24 cellular contexts compared by ENCODE assay signal in genomic region chr12:49288922-49289555, GRCh38. TPM values are rescaled to one million over a fixed set of nuclear protein-coding genes. Genes with fewer than 3 reads are reported as not detected.
A peak's percentile ranks its signal among the peaks of the same experiment; 100 is the strongest.
DNase-seq lines count a peak whose midpoint lies in the region; ATAC-seq and TF ChIP-seq lines count a peak whose summit lies in the region.
"Had no signal": no experiment of that assay in that cellular context is flagged by ENCODE, and none has a peak within 500 bp of the region (broad histone marks: within the 10 kb centered on the region; RNA-seq: fewer than 3 reads in every experiment).

No MANE protein-coding gene starts in this region.

- H3K9me2 ChIP-seq in GM23338 (ENCODE audit: insufficient read depth): no peaks in the 10 kb centered on the region
- no peaks in the 10 kb centered on the region for H3K9me2 ChIP-seq in MM.1S (replicated peaks; ENCODE audit: insufficient read depth, low read length)

- H3K36me3 Mint-ChIP-seq in activated naive CD4-positive, alpha-beta T cell treated with anti-CD3 and anti-CD28 coated beads, Interleukin-2, amount 50 U/mL, for 72 hours: no peaks in the 10 kb centered on the region
- H3K36me3 Mint-ChIP-seq in activated naive CD4-positive, alpha-beta T cell treated with anti-CD3 and anti-CD28 coated beads for 36 hours (ENCODE audit: low read depth): no peaks in the 10 kb centered on the region
- no peaks in the 10 kb centered on the region for H3K36me3 Mint-ChIP-seq in GM23338 (ENCODE audit: low read depth)
- H3K36me3 Mint-ChIP-seq: T-cell had no signal

- H3K4me1 ChIP-seq in foreskin keratinocyte: peaks cover 10% of the 10 kb centered on the region
- peaks cover 12% of the 10 kb centered on the region for H3K4me1 ChIP-seq in GM23338 (ENCODE audit: insufficient read depth)
- H3K4me1 ChIP-seq in MM.1S (ENCODE audit: low read length): no peaks in the 10 kb centered on the region

- H4K20me1 ChIP-seq in GM23338 (replicated peaks; ENCODE audit: insufficient read depth) (no peaks in the 10 kb centered on the region), MM.1S (ENCODE audit: insufficient read depth, low read length) (no peaks in the 10 kb centered on the region)

- peaks cover 20% of the 10 kb centered on the region for H3K27me3 Mint-ChIP-seq in activated naive CD4-positive, alpha-beta T cell treated with anti-CD3 and anti-CD28 coated beads for 36 hours (ENCODE audit: low read depth)
- peaks cover 50% of the 10 kb centered on the region for H3K27me3 Mint-ChIP-seq in GM23338 (ENCODE audit: insufficient read depth, low read depth, poor library complexity)

- intact Hi-C loops in activated naive CD4-positive, alpha-beta T cell treated with anti-CD3 and anti-CD28 coated beads for 36 hours (cut with micrococcal nuclease): loop anchor here (1.0 kb wide), 4 partner anchors 48 to 225 kb away; partner anchors contain the start of gene C1QL4

- H3K4me1 Mint-ChIP-seq in activated naive CD4-positive, alpha-beta T cell treated with anti-CD3 and anti-CD28 coated beads for 36 hours (ENCODE audit: low read depth): no peaks in the 10 kb centered on the region
- H3K4me1 Mint-ChIP-seq in GM23338: peaks cover 12% of the 10 kb centered on the region; the same call in 2 of the 3 replicates
- H3K4me1 Mint-ChIP-seq: activated CD4-positive, alpha-beta T cell treated with anti-CD3 and anti-CD28 coated beads for 36 hours; T-cell had no signal

- CTCF ChIA-PET in activated naive CD4-positive, alpha-beta T cell treated with anti-CD3 and anti-CD28 coated beads for 36 hours (lab: Charles Lee): interaction anchor here (0.6 to 14.1 kb wide), 35 partner anchors 8 to 324 kb away, joined by 3 to 153 read pairs (median 5); partner anchors contain the start of genes C1QL4, DNAJC22, SPATS2 and TROAP
- CTCF ChIA-PET in RWPE1 (lab: Yijun Ruan, JAX): interaction anchor here (0.7 to 1.8 kb wide), 17 partner anchors 8 to 550 kb away, joined by 3 to 9 read pairs (median 3); no protein-coding TSS in a partner anchor

- no peak overlapping the region for H3K4me3 Mint-ChIP-seq in activated naive CD4-positive, alpha-beta T cell treated with anti-CD3 and anti-CD28 coated beads for 36 hours
- no peak overlapping the region for H3K4me3 Mint-ChIP-seq in GM23338
- H3K4me3 Mint-ChIP-seq: activated CD4-positive, alpha-beta T cell treated with anti-CD3 and anti-CD28 coated beads for 36 hours; activated T-cell treated with anti-CD3 and anti-CD28 coated beads, Interleukin-2, amount 50 U/mL, for 72 hours; dendritic cell treated with granulocyte-macrophage colony-stimulating factor and Interleukin-4, amounts not matched to agents 40 ng/mL and 50 ng/mL, for 4 days; T-cell had no signal

- peaks cover 15% of the 10 kb centered on the region for H3K27me3 ChIP-seq in foreskin keratinocyte
- H3K27me3 ChIP-seq in GM23338 (ENCODE audit: insufficient read depth): peaks cover 63% of the 10 kb centered on the region
- H3K27me3 ChIP-seq in MM.1S (replicated peaks; ENCODE audit: insufficient read depth, low read length): peaks cover 45% of the 10 kb centered on the region
- H3K27me3 ChIP-seq: upper lobe of left lung had no signal

- H3K4me2 ChIP-seq in GM23338: no peak overlapping the region
- H3K4me2 ChIP-seq in MM.1S (ENCODE audit: low read depth, low read length): no peak overlapping the region

- TF ChIP-seq CTCF in RWPE1 (conservative IDR thresholded peaks at IDR 0.05; ENCODE audit: low read depth) (no peak), foreskin keratinocyte (conservative IDR thresholded peaks at IDR 0.05) (no peak), GM23338 (conservative IDR thresholded peaks at IDR 0.05; ENCODE audit: low read depth in 2 of 2) (no peak), MM.1S (IDR thresholded peaks at IDR 0.05; ENCODE audit: low read length) (no peak)

- no peaks in the 10 kb centered on the region for H3K9me3 Mint-ChIP-seq in activated naive CD4-positive, alpha-beta T cell treated with anti-CD3 and anti-CD28 coated beads, Interleukin-2, amount 50 U/mL, for 72 hours
- no peaks in the 10 kb centered on the region for H3K9me3 Mint-ChIP-seq in activated naive CD4-positive, alpha-beta T cell treated with anti-CD3 and anti-CD28 coated beads for 36 hours
- no peaks in the 10 kb centered on the region; the same call in 2 of the 3 replicates for H3K9me3 Mint-ChIP-seq in GM23338
- H3K9me3 Mint-ChIP-seq: activated T-cell treated with anti-CD3 and anti-CD28 coated beads, Interleukin-2, amount 50 U/mL, for 72 hours; dendritic cell treated with granulocyte-macrophage colony-stimulating factor and Interleukin-4, amounts not matched to agents 40 ng/mL and 50 ng/mL, for 4 days; T-cell had no signal

- H3K27ac ChIP-seq in RWPE1 (peak overlapping the region; percentile 55), foreskin keratinocyte (no peak overlapping the region), GM23338 (ENCODE audit: low read depth) (no peak overlapping the region), MM.1S (ENCODE audit: low read length) (no peak overlapping the region)
- H3K27ac ChIP-seq: cardiac muscle cell, skin epidermis, upper lobe of left lung had no signal

- no peak overlapping the region for H3K9ac ChIP-seq in MM.1S (ENCODE audit: low read length)

- no peaks in the 10 kb centered on the region for H3K9me3 ChIP-seq in MM.1S (replicated peaks; ENCODE audit: insufficient read depth, low read length)
- H3K9me3 ChIP-seq: upper lobe of left lung had no signal

- ATAC-seq in activated naive CD4-positive, alpha-beta T cell treated with anti-CD3 and anti-CD28 coated beads, Interleukin-2, amount 50 U/mL, for 72 hours: peak; percentile 11 to 14
- peak; percentile 59 for ATAC-seq in foreskin keratinocyte
- ATAC-seq in GM19395 (IDR thresholded peaks at IDR 0.05; ENCODE audit: unreplicated experiment): no peak
- no peak for ATAC-seq in GM23338

- no peak overlapping the region for H3K27ac Mint-ChIP-seq in activated naive CD4-positive, alpha-beta T cell treated with anti-CD3 and anti-CD28 coated beads, Interleukin-2, amount 50 U/mL, for 72 hours
- no peak overlapping the region for H3K27ac Mint-ChIP-seq in activated naive CD4-positive, alpha-beta T cell treated with anti-CD3 and anti-CD28 coated beads for 36 hours
- no peak overlapping the region for H3K27ac Mint-ChIP-seq in GM23338
- H3K27ac Mint-ChIP-seq: activated CD4-positive, alpha-beta T cell treated with anti-CD3 and anti-CD28 coated beads for 36 hours; activated T-cell treated with anti-CD3 and anti-CD28 coated beads, Interleukin-2, amount 50 U/mL, for 72 hours; dendritic cell treated with granulocyte-macrophage colony-stimulating factor and Interleukin-4, amounts not matched to agents 40 ng/mL and 50 ng/mL, for 4 days; T-cell had no signal

- H3K36me3 ChIP-seq in GM23338 (ENCODE audit: insufficient read depth) (no peaks in the 10 kb centered on the region), MM.1S (replicated peaks; ENCODE audit: insufficient read depth, low read length) (no peaks in the 10 kb centered on the region)
- H3K36me3 ChIP-seq: cardiac muscle cell, upper lobe of left lung had no signal

- no peaks in the 10 kb centered on the region for H3K79me2 ChIP-seq in GM23338 (replicated peaks; ENCODE audit: insufficient read depth)
- no peaks in the 10 kb centered on the region for H3K79me2 ChIP-seq in MM.1S (ENCODE audit: low read length)

- H2AFZ ChIP-seq in GM23338 (no peak overlapping the region), MM.1S (ENCODE audit: low read length) (no peak overlapping the region)

- DNase-seq in activated naive CD4-positive, alpha-beta T cell treated with anti-CD3 and anti-CD28 coated beads, Interleukin-2, amount 50 U/mL, for 72 hours (ENCODE audit: low spot score in 2 of 2): no peak
- DNase-seq in activated naive CD4-positive, alpha-beta T cell treated with anti-CD3 and anti-CD28 coated beads for 36 hours: no peak
- DNase-seq in RWPE1 (ENCODE audit: low spot score): peak; percentile 43
- DNase-seq in foreskin keratinocyte: peak; percentile 48 to 74
- no peak for DNase-seq in ureter (ENCODE audit: low spot score)
- no peak for DNase-seq in GM23338 (ENCODE audit: low spot score)
- DNase-seq in MM.1S: no peak
- DNase-seq: NCI-H187 treated with DMSO at 0.1 percent for 48 hours, NCI-H226, SIG-M5 had no signal

- H3F3A ChIP-seq in GM23338 (replicated peaks; ENCODE audit: low read depth): 0 out of 2 replicates have a peak, but pooled peaks cover under 1% of the 10 kb centered on the region
- no peaks in the 10 kb centered on the region for H3F3A ChIP-seq in MM.1S (ENCODE audit: insufficient read depth, low read length)

- H3K4me3 ChIP-seq in GM23338 (no peak overlapping the region), MM.1S (ENCODE audit: low read length) (no peak overlapping the region)
- H3K4me3 ChIP-seq: cardiac muscle cell, lung, skin epidermis, upper lobe of left lung had no signal

- POLR2A ChIA-PET in RWPE1 (lab: Yijun Ruan, JAX; ENCODE audit: low non-redundant PET): no interaction called here

RNA-seq across cellular contexts. Expression of gene PRPH, which starts 5.9 kb away (rescaled TPM):
- total RNA-seq in activated naive CD4-positive, alpha-beta T cell treated with anti-CD3 and anti-CD28 coated beads, Interleukin-2, amount 50 U/mL, for 72 hours: not detected
- total RNA-seq in activated naive CD4-positive, alpha-beta T cell treated with anti-CD3 and anti-CD28 coated beads for 36 hours: not detected
- 0.34 TPM in 1 of 2 replicates, not detected in the other for total RNA-seq in foreskin keratinocyte
- 0.04 TPM in 1 of 2 replicates, not detected in the other for polyA plus RNA-seq in foreskin keratinocyte
- 1.7 TPM for total RNA-seq in ureter
- total RNA-seq in GM23338 (2014; rRNA removed; shearing (Covaris generic)): 0.24 and 0.62 TPM in 2 replicates
- polyA plus RNA-seq in GM23338 (2016; fragmentation: Nextera tagmentation; extraction: Ambion mirVana): 0.36 and 0.43 TPM in 2 replicates
- total RNA-seq: activated CD4-positive, alpha-beta T cell treated with anti-CD3 and anti-CD28 coated beads for 36 hours; activated CD8-positive, alpha-beta memory T cell treated with anti-CD3 and anti-CD28 coated beads for 36 hours; glomerular endothelial cell; T-cell had no signal
- polyA plus RNA-seq: BJ had no signal

RNA-seq across cellular contexts. Expression of gene TUBA1C, which starts 24.2 kb away (rescaled TPM):
- 100 to 1,000 TPM; 260 to 263 TPM for total RNA-seq in activated naive CD4-positive, alpha-beta T cell treated with anti-CD3 and anti-CD28 coated beads, Interleukin-2, amount 50 U/mL, for 72 hours
- total RNA-seq in activated naive CD4-positive, alpha-beta T cell treated with anti-CD3 and anti-CD28 coated beads for 36 hours: 100 to 1,000 TPM; 214 to 227 TPM
- 1,116 and 1,321 TPM in 2 replicates for total RNA-seq in foreskin keratinocyte
- polyA plus RNA-seq in foreskin keratinocyte: 1,211 and 1,475 TPM in 2 replicates
- total RNA-seq in ureter: 201 TPM
- 608 and 728 TPM in 2 replicates for total RNA-seq in GM23338 (2014; rRNA removed; shearing (Covaris generic))
- polyA plus RNA-seq in GM23338 (2016; fragmentation: Nextera tagmentation; extraction: Ambion mirVana): 187 and 191 TPM in 2 replicates

RNA-seq across cellular contexts. Expression of gene TROAP, which starts 34.0 kb away (rescaled TPM):
- total RNA-seq in activated naive CD4-positive, alpha-beta T cell treated with anti-CD3 and anti-CD28 coated beads, Interleukin-2, amount 50 U/mL, for 72 hours: 100 to 1,000 TPM in 1 of 2 donors, 10 to 100 TPM in 1; 67.4 to 134 TPM
- total RNA-seq in activated naive CD4-positive, alpha-beta T cell treated with anti-CD3 and anti-CD28 coated beads for 36 hours: 10 to 100 TPM; 67.4 to 68.8 TPM
- total RNA-seq in foreskin keratinocyte (36.3 and 46.3 TPM in 2 replicates), ureter (1.3 TPM)
- polyA plus RNA-seq in foreskin keratinocyte (41.2 and 59.7 TPM in 2 replicates), GM23338 (2016; fragmentation: Nextera tagmentation; extraction: Ambion mirVana) (44.7 and 47.5 TPM in 2 replicates)
- 27.6 and 46.4 TPM in 2 replicates for total RNA-seq in GM23338 (2014; rRNA removed; shearing (Covaris generic))

RNA-seq across cellular contexts. Expression of gene C1QL4, which starts 47.9 kb away (rescaled TPM):
- total RNA-seq in activated naive CD4-positive, alpha-beta T cell treated with anti-CD3 and anti-CD28 coated beads, Interleukin-2, amount 50 U/mL, for 72 hours: not detected
- total RNA-seq in activated naive CD4-positive, alpha-beta T cell treated with anti-CD3 and anti-CD28 coated beads for 36 hours: not detected
- 0.28 and 0.34 TPM in 2 replicates for total RNA-seq in foreskin keratinocyte
- polyA plus RNA-seq in foreskin keratinocyte: 0.29 and 0.48 TPM in 2 replicates
- total RNA-seq in ureter: not detected
- 0.12 TPM in 1 of 2 replicates, not detected in the other for total RNA-seq in GM23338 (2014; rRNA removed; shearing (Covaris generic))
- not detected in 2 replicates for polyA plus RNA-seq in GM23338 (2016; fragmentation: Nextera tagmentation; extraction: Ambion mirVana)
- total RNA-seq: activated CD4-positive, alpha-beta T cell treated with anti-CD3 and anti-CD28 coated beads for 36 hours; activated CD8-positive, alpha-beta memory T cell treated with anti-CD3 and anti-CD28 coated beads for 36 hours; cardiac muscle cell; glomerular endothelial cell; kidney epithelial cell; lung; subcutaneous adipose tissue; T-cell; upper lobe of left lung had no signal
- polyA plus RNA-seq: BJ, cardiac muscle cell had no signal

RNA-seq across cellular contexts. Expression of gene DNAJC22, which starts 57.6 kb away (rescaled TPM):
- total RNA-seq in activated naive CD4-positive, alpha-beta T cell treated with anti-CD3 and anti-CD28 coated beads, Interleukin-2, amount 50 U/mL, for 72 hours: under 1 TPM; 0.06 to 0.11 TPM
- total RNA-seq in activated naive CD4-positive, alpha-beta T cell treated with anti-CD3 and anti-CD28 coated beads for 36 hours: not detected
- total RNA-seq in foreskin keratinocyte (0.04 TPM in 1 of 2 replicates, not detected in the other), ureter (0.16 TPM)
- polyA plus RNA-seq in foreskin keratinocyte (not detected in 2 replicates), GM23338 (2016; fragmentation: Nextera tagmentation; extraction: Ambion mirVana) (not detected in 2 replicates)
- 0.10 TPM in 1 of 2 replicates, not detected in the other for total RNA-seq in GM23338 (2014; rRNA removed; shearing (Covaris generic))
- total RNA-seq: activated CD8-positive, alpha-beta memory T cell treated with anti-CD3 and anti-CD28 coated beads for 36 hours had no signal

Comparison
In these comparisons a context has a peak if more than half of its experiments do, and no peak if none do; other contexts are left out.
1. ATAC-seq: peak in activated naive CD4-positive, alpha-beta T cell treated with anti-CD3 and anti-CD28 coated beads, Interleukin-2, amount 50 U/mL, for 72 hours (2 of 2) and foreskin keratinocyte (single experiment); none in GM19395 (single experiment) and GM23338 (single experiment).
2. DNase-seq: peak in RWPE1 (single experiment) and foreskin keratinocyte (2 of 2); none in activated naive CD4-positive, alpha-beta T cell treated with anti-CD3 and anti-CD28 coated beads, Interleukin-2, amount 50 U/mL, for 72 hours (0 of 2), activated naive CD4-positive, alpha-beta T cell treated with anti-CD3 and anti-CD28 coated beads for 36 hours (single experiment), ureter (single experiment), GM23338 (single experiment) and MM.1S (single experiment).
3. RNA of gene TROAP, which starts 34.0 kb away (total RNA-seq): 67.4 to 134 TPM in activated naive CD4-positive, alpha-beta T cell treated with anti-CD3 and anti-CD28 coated beads, Interleukin-2, amount 50 U/mL, for 72 hours, 67.4 to 68.8 TPM in activated naive CD4-positive, alpha-beta T cell treated with anti-CD3 and anti-CD28 coated beads for 36 hours, 27.6 to 46.4 TPM in GM23338 and 36.3 to 46.3 TPM in foreskin keratinocyte; 1.3 TPM in ureter (single experiment); every median in the first group is over 10 times any median in the second.